3 cellular contexts compared by ENCODE assay signal in the genomic region with DNA sequence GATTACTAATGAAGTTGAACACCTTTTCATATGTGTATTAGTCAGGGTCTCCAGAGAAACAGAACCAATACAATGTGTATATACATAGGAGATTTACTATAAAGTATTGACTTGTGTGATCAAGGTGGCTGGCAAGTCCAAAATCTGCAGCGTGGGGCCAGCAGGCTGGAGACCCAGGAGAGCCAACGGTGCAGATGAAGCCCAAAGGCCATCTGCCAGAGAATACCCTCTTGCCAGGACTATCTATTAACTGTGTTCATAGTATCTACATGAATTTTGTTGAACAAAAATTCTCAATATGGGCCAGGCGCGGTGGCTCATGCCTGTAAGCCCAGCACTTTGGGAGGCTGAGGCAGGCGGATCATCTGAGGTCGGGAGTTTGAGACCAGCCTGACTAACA. TPM values are rescaled to one million over a fixed set of nuclear protein-coding genes. Genes with fewer than 3 reads are reported as not detected.
"Had no signal": no experiment of that assay in that cellular context is flagged by ENCODE, and none has a peak within 500 bp of the region (broad histone marks: within the 10 kb centered on the region; RNA-seq: fewer than 3 reads in every experiment).

No MANE protein-coding gene starts in this region.

RNA-seq across cellular contexts. Expression of a gene that starts 16.4 kb away (rescaled TPM):
- total RNA-seq: H1, H7, H9 had no signal
